In the genomic region with DNA sequence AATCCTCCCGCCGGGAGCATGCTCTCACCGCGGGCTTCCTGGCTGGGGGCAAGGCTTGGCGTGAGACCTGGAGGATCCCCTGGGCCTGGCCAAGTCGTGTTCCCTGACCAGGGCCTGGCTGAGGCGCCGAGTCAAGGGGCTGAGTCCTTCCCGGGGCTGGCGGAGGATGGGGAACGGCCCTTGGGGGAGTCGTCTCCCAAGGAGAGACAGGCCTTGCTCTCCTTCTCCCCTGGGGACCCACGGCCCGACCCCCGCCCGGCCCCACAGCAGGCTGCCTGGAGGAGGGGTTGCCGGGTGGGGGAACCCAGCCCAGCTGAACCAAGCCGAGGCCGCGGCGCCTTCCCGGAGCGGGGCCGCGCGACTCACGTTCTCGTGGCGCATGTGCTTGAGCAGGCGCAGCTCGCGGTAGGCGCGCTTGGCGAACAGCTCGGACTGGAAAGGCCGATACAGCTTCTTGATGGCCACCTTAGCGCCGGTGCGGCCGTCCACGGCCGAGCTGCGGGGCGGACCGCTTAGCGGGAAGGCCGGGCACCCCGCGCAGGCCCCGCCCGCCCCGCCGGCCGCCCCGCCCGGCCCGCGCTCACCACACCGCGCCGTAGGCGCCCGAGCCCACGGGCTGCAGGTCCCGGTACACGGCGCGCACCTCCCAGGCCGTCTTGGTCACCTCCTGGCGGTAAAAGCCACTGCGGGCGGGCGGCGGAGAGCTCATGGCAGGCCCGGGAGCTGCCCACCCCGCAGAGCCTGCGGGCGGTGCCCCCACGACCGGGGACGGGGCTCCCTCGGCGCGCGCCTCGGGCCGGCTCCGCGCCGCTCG, we compare ENCODE assay signal across 8 cellular contexts. TPM values are rescaled to one million over a fixed set of nuclear protein-coding genes. Genes with fewer than 3 reads are reported as not detected.
DNase-seq lines count a peak whose midpoint lies in the region; ATAC-seq and TF ChIP-seq lines count a peak whose summit lies in the region.

No MANE protein-coding gene starts in this region.

- H3K27me3 Mint-ChIP-seq in activated T-helper 1 cell treated with anti-CD3 and anti-CD28 coated beads, Interleukin-12 subunit alpha, Interleukin-12 subunit beta, Interleukin-2, Interleukin-4 antibody, amounts not matched to agents 30 ng/mL and 10 ng/mL and 1 ng/mL, durations not matched to agents 14 hours and 24 hours and 36 hours (ENCODE audit: insufficient read depth) = peaks cover 10% of the 10 kb centered on the region

- H2AFZ ChIP-seq in parathyroid adenoma = peak overlapping the region; percentile 60

- peak in 1 of 2 donors; percentile 23 for TF ChIP-seq POLR2A in gastroesophageal sphincter (IDR thresholded peaks at IDR 0.05)

- H3K4me3 ChIP-seq in gastroesophageal sphincter = peak overlapping the region; percentile 15 to 60
- peak overlapping the region; percentile 41 for H3K4me3 ChIP-seq in parathyroid adenoma (ENCODE audit: low read depth, low read length)

- H3K79me2 ChIP-seq in parathyroid adenoma = no peaks in the 10 kb centered on the region

- H3K27ac ChIP-seq in gastroesophageal sphincter (peak overlapping the region in 3 of 4 donors; percentile 70 to 78 (median 75)), parathyroid adenoma (no peak overlapping the region)

- peak overlapping the region; percentile 39 for H3K4me3 Mint-ChIP-seq in activated T-helper 1 cell treated with anti-CD3 and anti-CD28 coated beads, Interleukin-12 subunit alpha, Interleukin-12 subunit beta, Interleukin-2, Interleukin-4 antibody, amounts not matched to agents 30 ng/mL and 10 ng/mL and 1 ng/mL, durations not matched to agents 14 hours and 24 hours and 36 hours

- WGBS in gastroesophageal sphincter (ENCODE audit: low coverage in 1 of 2), 2 donors = no CpG with 5 or more reads among the region's 92 CpGs

- no peaks in the 10 kb centered on the region for H3K4me1 Mint-ChIP-seq in activated T-helper 1 cell treated with anti-CD3 and anti-CD28 coated beads, Interleukin-12 subunit alpha, Interleukin-12 subunit beta, Interleukin-2, Interleukin-4 antibody, amounts not matched to agents 30 ng/mL and 10 ng/mL and 1 ng/mL, durations not matched to agents 14 hours and 24 hours and 36 hours (ENCODE audit: low read depth)

- no peak for TF ChIP-seq CTCF in gastroesophageal sphincter (IDR thresholded peaks at IDR 0.05)
- no peak for TF ChIP-seq CTCF in parathyroid adenoma (IDR thresholded peaks at IDR 0.05)

- peaks cover 4% of the 10 kb centered on the region for H3K36me3 Mint-ChIP-seq in activated T-helper 1 cell treated with anti-CD3 and anti-CD28 coated beads, Interleukin-12 subunit alpha, Interleukin-12 subunit beta, Interleukin-2, Interleukin-4 antibody, amounts not matched to agents 30 ng/mL and 10 ng/mL and 1 ng/mL, durations not matched to agents 14 hours and 24 hours and 36 hours (ENCODE audit: low read depth)

- H3K27me3 ChIP-seq in gastroesophageal sphincter (peaks cover 57% of the 10 kb centered on the region), parathyroid adenoma (ENCODE audit: control insufficient read depth, insufficient read depth, low read length) (no peaks in the 10 kb centered on the region)

- intact Hi-C loops in activated T-helper 1 cell treated with anti-CD3 and anti-CD28 coated beads, Interleukin-12 subunit alpha, Interleukin-12 subunit beta, Interleukin-2, Interleukin-4 antibody, amounts not matched to agents 30 ng/mL and 10 ng/mL and 1 ng/mL, durations not matched to agents 14 hours and 24 hours and 36 hours (cut with micrococcal nuclease) = no loop called here

- no peak overlapping the region for H3K9ac ChIP-seq in parathyroid adenoma

- no peaks in the 10 kb centered on the region for H3K9me3 Mint-ChIP-seq in activated T-helper 1 cell treated with anti-CD3 and anti-CD28 coated beads, Interleukin-12 subunit alpha, Interleukin-12 subunit beta, Interleukin-2, Interleukin-4 antibody, amounts not matched to agents 30 ng/mL and 10 ng/mL and 1 ng/mL, durations not matched to agents 14 hours and 24 hours and 36 hours

- H3K36me3 ChIP-seq in gastroesophageal sphincter (peaks cover 0 to 5% of the 10 kb centered on the region in 2 donors), parathyroid adenoma (ENCODE audit: control insufficient read depth, insufficient read depth, low read length) (no peaks in the 10 kb centered on the region)

- TF ChIP-seq EP300 in gastroesophageal sphincter (IDR thresholded peaks at IDR 0.05) = no peak

- DNase-seq in activated CD4-positive, CD25-positive, alpha-beta regulatory T cell treated with anti-CD3 and anti-CD28 coated beads, Interleukin-2, amount 50 U/mL, for 72 hours = no peak
- DNase-seq in M059J (ENCODE audit: low read depth) (peak; percentile 53), DMS79 (lab: John Stamatoyannopoulos, UW) (no peak)
- no peak for DNase-seq in activated T-helper 1 cell treated with anti-CD3 and anti-CD28 coated beads, Interleukin-12 subunit alpha, Interleukin-12 subunit beta, Interleukin-2, Interleukin-4 antibody, amounts not matched to agents 30 ng/mL and 10 ng/mL and 1 ng/mL, durations not matched to agents 14 hours and 24 hours and 36 hours (ENCODE audit: low spot score)

- peak overlapping the region; percentile 88 for H3K4me2 ChIP-seq in parathyroid adenoma (ENCODE audit: low read length)

- H3K4me1 ChIP-seq in gastroesophageal sphincter = peaks cover 0 to 45% (median 6%) of the 10 kb centered on the region in 3 donors
- peaks cover 3% of the 10 kb centered on the region for H3K4me1 ChIP-seq in parathyroid adenoma

- no peak overlapping the region for H3K27ac Mint-ChIP-seq in activated T-helper 1 cell treated with anti-CD3 and anti-CD28 coated beads, Interleukin-12 subunit alpha, Interleukin-12 subunit beta, Interleukin-2, Interleukin-4 antibody, amounts not matched to agents 30 ng/mL and 10 ng/mL and 1 ng/mL, durations not matched to agents 14 hours and 24 hours and 36 hours

- no peaks in the 10 kb centered on the region for H3K9me3 ChIP-seq in gastroesophageal sphincter
- H3K9me3 ChIP-seq in parathyroid adenoma (ENCODE audit: control insufficient read depth, low read length) = no peaks in the 10 kb centered on the region

- peak; percentile 14 to 31 for ATAC-seq in activated CD4-positive, CD25-positive, alpha-beta regulatory T cell treated with anti-CD3 and anti-CD28 coated beads, Interleukin-2, amount 50 U/mL, for 24 hours
- ATAC-seq in gastroesophageal sphincter = peak; percentile 54
- no peak for ATAC-seq in GM21825 (IDR thresholded peaks at IDR 0.05; ENCODE audit: unreplicated experiment)

RNA-seq across cellular contexts. Expression of a gene that starts 0.5 kb away (rescaled TPM):
- total RNA-seq in M059J (2014; rRNA removed; shearing (Covaris generic)) = 10.1 and 16.9 TPM in 2 replicates
- total RNA-seq in activated T-helper 1 cell treated with anti-CD3 and anti-CD28 coated beads, Interleukin-12 subunit alpha, Interleukin-12 subunit beta, Interleukin-2, Interleukin-4 antibody, amounts not matched to agents 30 ng/mL and 10 ng/mL and 1 ng/mL, durations not matched to agents 14 hours and 24 hours and 36 hours = 15.1 and 19.0 TPM in 2 replicates
- total RNA-seq in gastroesophageal sphincter = 10 to 100 TPM; 10.1 to 18.4 (median 14.0) TPM

RNA-seq across cellular contexts. Expression of a gene that starts 9.2 kb away (rescaled TPM):
- 1.7 and 1.9 TPM in 2 replicates for total RNA-seq in M059J (2014; rRNA removed; shearing (Covaris generic))
- total RNA-seq in activated T-helper 1 cell treated with anti-CD3 and anti-CD28 coated beads, Interleukin-12 subunit alpha, Interleukin-12 subunit beta, Interleukin-2, Interleukin-4 antibody, amounts not matched to agents 30 ng/mL and 10 ng/mL and 1 ng/mL, durations not matched to agents 14 hours and 24 hours and 36 hours = 24.6 and 28.9 TPM in 2 replicates
- 10 to 100 TPM in 2 of 4 donors, 1 to 10 TPM in 2; 6.8 to 11.5 (median 10.4) TPM for total RNA-seq in gastroesophageal sphincter

RNA-seq across cellular contexts. Expression of a gene that starts 9.9 kb away (rescaled TPM):
- 5.4 and 12.3 TPM in 2 replicates for total RNA-seq in M059J (2014; rRNA removed; shearing (Covaris generic))
- total RNA-seq in activated T-helper 1 cell treated with anti-CD3 and anti-CD28 coated beads, Interleukin-12 subunit alpha, Interleukin-12 subunit beta, Interleukin-2, Interleukin-4 antibody, amounts not matched to agents 30 ng/mL and 10 ng/mL and 1 ng/mL, durations not matched to agents 14 hours and 24 hours and 36 hours = 67.4 and 68.1 TPM in 2 replicates
- total RNA-seq in gastroesophageal sphincter = 10 to 100 TPM in 3 of 4 donors, 1 to 10 TPM in 1; 9.4 to 24.7 (median 12.5) TPM

RNA-seq across cellular contexts. Expression of a gene that starts 16.2 kb away (rescaled TPM):
- 1.7 and 12.5 TPM in 2 replicates for total RNA-seq in M059J (2014; rRNA removed; shearing (Covaris generic))
- total RNA-seq in activated T-helper 1 cell treated with anti-CD3 and anti-CD28 coated beads, Interleukin-12 subunit alpha, Interleukin-12 subunit beta, Interleukin-2, Interleukin-4 antibody, amounts not matched to agents 30 ng/mL and 10 ng/mL and 1 ng/mL, durations not matched to agents 14 hours and 24 hours and 36 hours = 52.1 and 54.6 TPM in 2 replicates
- 10 to 100 TPM; 26.1 to 48.3 (median 37.4) TPM for total RNA-seq in gastroesophageal sphincter

RNA-seq across cellular contexts. Expression of a gene that starts 46.4 kb away (rescaled TPM):
- 44.4 and 59.5 TPM in 2 replicates for total RNA-seq in M059J (2014; rRNA removed; shearing (Covaris generic))
- total RNA-seq in activated T-helper 1 cell treated with anti-CD3 and anti-CD28 coated beads, Interleukin-12 subunit alpha, Interleukin-12 subunit beta, Interleukin-2, Interleukin-4 antibody, amounts not matched to agents 30 ng/mL and 10 ng/mL and 1 ng/mL, durations not matched to agents 14 hours and 24 hours and 36 hours = 8.9 and 10.2 TPM in 2 replicates
- total RNA-seq in gastroesophageal sphincter = 100 to 1,000 TPM in 2 of 4 donors, 10 to 100 TPM in 2; 93.2 to 207 (median 102) TPM
